ENCODE assay signal across 13 cellular contexts in genomic region chr18:63869374-63869773, GRCh38. TPM values are rescaled to one million over a fixed set of nuclear protein-coding genes. Genes with fewer than 3 reads are reported as not detected.
DNase-seq lines count a peak whose midpoint lies in the region; ATAC-seq, FAIRE-seq and TF ChIP-seq lines count a peak whose summit lies in the region.
"Had no signal": no experiment of that assay in that cellular context is flagged by ENCODE, and none has a peak within 500 bp of the region (broad histone marks: within the 10 kb centered on the region; RNA-seq: fewer than 3 reads in every experiment).

No MANE protein-coding gene starts in this region.

- no peaks in the 10 kb centered on the region for H3K79me2 ChIP-seq in astrocyte (ENCODE audit: insufficient read depth, low read length)

- H3K27me3 Mint-ChIP-seq in astrocyte (ENCODE audit: low read depth, unreplicated experiment), result no peaks in the 10 kb centered on the region
- H3K27me3 Mint-ChIP-seq in CD8-positive, alpha-beta T cell (ENCODE audit: low read depth), result peaks cover 1% of the 10 kb centered on the region

- peak overlapping the region; percentile 63 for H3K27ac Mint-ChIP-seq in astrocyte (ENCODE audit: unreplicated experiment)
- no peak overlapping the region for H3K27ac Mint-ChIP-seq in CD8-positive, alpha-beta T cell
- H3K27ac Mint-ChIP-seq: activated CD8-positive, alpha-beta T cell treated with anti-CD3 and anti-CD28 coated beads for 36 hours; activated naive CD4-positive, alpha-beta T cell treated with anti-CD3 and anti-CD28 coated beads, Interleukin-2, amount 50 U/mL, for 24 hours; T-cell had no signal

- peaks cover 3% of the 10 kb centered on the region for H3K4me1 Mint-ChIP-seq in astrocyte (ENCODE audit: low read depth, unreplicated experiment)
- H3K4me1 Mint-ChIP-seq in CD8-positive, alpha-beta T cell (ENCODE audit: low read depth), result no peaks in the 10 kb centered on the region
- H3K4me1 Mint-ChIP-seq: activated naive CD4-positive, alpha-beta T cell treated with anti-CD3 and anti-CD28 coated beads, Interleukin-2, amount 50 U/mL, for 24 hours; T-cell had no signal

- no peaks in the 10 kb centered on the region for H4K20me1 ChIP-seq in astrocyte (ENCODE audit: insufficient read depth, low read length)

- no peaks in the 10 kb centered on the region for H3K36me3 Mint-ChIP-seq in astrocyte (ENCODE audit: low read depth, unreplicated experiment)
- H3K36me3 Mint-ChIP-seq in CD8-positive, alpha-beta T cell, result no peaks in the 10 kb centered on the region
- H3K36me3 Mint-ChIP-seq: activated naive CD4-positive, alpha-beta T cell treated with anti-CD3 and anti-CD28 coated beads, Interleukin-2, amount 50 U/mL, for 24 hours; T-cell had no signal

- H3K4me3 Mint-ChIP-seq in astrocyte (ENCODE audit: unreplicated experiment), result no peak overlapping the region
- no peak overlapping the region for H3K4me3 Mint-ChIP-seq in CD8-positive, alpha-beta T cell
- H3K4me3 Mint-ChIP-seq: activated CD8-positive, alpha-beta T cell treated with anti-CD3 and anti-CD28 coated beads for 36 hours; activated naive CD4-positive, alpha-beta T cell treated with anti-CD3 and anti-CD28 coated beads, Interleukin-2, amount 50 U/mL, for 24 hours; T-cell had no signal

- no peak for FAIRE-seq in astrocyte (lab: Jason Lieb, UNC)

- POLR2A ChIA-PET in CD8-positive, alpha-beta T cell (lab: Charles Lee), result no interaction called here

- no peaks in the 10 kb centered on the region for H3K36me3 ChIP-seq in astrocyte (ENCODE audit: insufficient read depth, low read length)
- H3K36me3 ChIP-seq in CD8-positive, alpha-beta T cell (ENCODE audit: insufficient read depth, low read length), result no peaks in the 10 kb centered on the region
- H3K36me3 ChIP-seq: heart right ventricle, ovary had no signal

- H3K4me2 ChIP-seq in astrocyte (ENCODE audit: low read length), result peak overlapping the region; percentile 24

- no peaks in the 10 kb centered on the region for H3K4me1 ChIP-seq in astrocyte (ENCODE audit: insufficient read depth, low read length)
- no peaks in the 10 kb centered on the region for H3K4me1 ChIP-seq in CD8-positive, alpha-beta T cell (ENCODE audit: insufficient read depth, low read length)
- H3K4me1 ChIP-seq: heart right ventricle had no signal

- peak overlapping the region; percentile 57 for H3K27ac ChIP-seq in astrocyte (ENCODE audit: low read depth, low read length)
- no peak overlapping the region for H3K27ac ChIP-seq in CD8-positive, alpha-beta T cell (ENCODE audit: low read depth, low read length)
- H3K27ac ChIP-seq: ovary had no signal

- TF ChIP-seq CTCF in astrocyte (IDR thresholded peaks at IDR 0.05; ENCODE audit: insufficient read depth, low read depth, low read length), result no peak
- TF ChIP-seq CTCF in CD8-positive, alpha-beta T cell (IDR thresholded peaks at IDR 0.05), result no peak

- no peak for ATAC-seq in left colon
- ATAC-seq in CD8-positive, alpha-beta T cell, result no peak
- ATAC-seq: activated CD8-positive, alpha-beta T cell treated with anti-CD3 and anti-CD28 coated beads for 36 hours; heart right ventricle; T-cell had no signal

- no peak overlapping the region for H3K9ac ChIP-seq in astrocyte (ENCODE audit: low read length)

- H3K9me3 Mint-ChIP-seq in astrocyte (ENCODE audit: unreplicated experiment), result peaks cover 3% of the 10 kb centered on the region
- H3K9me3 Mint-ChIP-seq in CD8-positive, alpha-beta T cell, result no peaks in the 10 kb centered on the region
- H3K9me3 Mint-ChIP-seq: activated CD8-positive, alpha-beta T cell treated with anti-CD3 and anti-CD28 coated beads for 36 hours; T-cell had no signal

- H3K4me3 ChIP-seq in Jurkat, Clone E6-1 (ENCODE audit: low read length), result no peak overlapping the region
- H3K4me3 ChIP-seq in astrocyte (ENCODE audit: insufficient read depth, low read depth, low read length), result no peak overlapping the region
- H3K4me3 ChIP-seq in CD8-positive, alpha-beta T cell (ENCODE audit: low read depth, low read length), result no peak overlapping the region
- H3K4me3 ChIP-seq: heart right ventricle, ovary had no signal

- H2AFZ ChIP-seq in astrocyte (ENCODE audit: low read depth, low read length), result no peak overlapping the region

- DNase-seq in CD1c-positive myeloid dendritic cell (ENCODE audit: extremely low spot score), result peak; percentile 84
- DNase-seq in Jurkat, Clone E6-1 (ENCODE audit: low read depth, low spot score), result peak; percentile 35
- no peak for DNase-seq in astrocyte (ENCODE audit: low read depth)
- peak; percentile 65 for DNase-seq in kidney tubule cell (ENCODE audit: low spot score)
- no peak for DNase-seq in Ammon's horn (ENCODE audit: low spot score)
- no peak for DNase-seq in NCI-H345 (lab: John Stamatoyannopoulos, UW)
- DNase-seq in left colon, result no peak
- DNase-seq in CD8-positive, alpha-beta T cell, result no peak
- DNase-seq: activated CD8-positive, alpha-beta T cell treated with anti-CD3 and anti-CD28 coated beads for 36 hours; heart right ventricle; ovary; T-cell had no signal

- H3K9me3 ChIP-seq in astrocyte (ENCODE audit: insufficient read depth, low read depth, low read length), result no peaks in the 10 kb centered on the region
- H3K9me3 ChIP-seq in CD8-positive, alpha-beta T cell (ENCODE audit: low read length), result no peaks in the 10 kb centered on the region
- H3K9me3 ChIP-seq: heart right ventricle, ovary had no signal

- CTCF ChIA-PET in CD8-positive, alpha-beta T cell (lab: Charles Lee), result no interaction called here

- intact Hi-C loops in left colon (cut with DNase I, micrococcal nuclease), result no loop called here
- intact Hi-C loops in CD8-positive, alpha-beta T cell (cut with DNase I, micrococcal nuclease), result no loop called here

- H3K27me3 ChIP-seq in astrocyte (ENCODE audit: insufficient read depth, low read length), result no peaks in the 10 kb centered on the region
- H3K27me3 ChIP-seq in CD8-positive, alpha-beta T cell (ENCODE audit: insufficient read depth, low read length), result no peaks in the 10 kb centered on the region
- H3K27me3 ChIP-seq: heart right ventricle, ovary had no signal

RNA-seq across cellular contexts. Expression of gene SERPINB2, which starts 18.1 kb away (rescaled TPM):
- not detected for polyA plus RNA-seq in Jurkat, Clone E6-1 (2012; ENCODE audit: insufficient read depth, insufficient read length)
- total RNA-seq in astrocyte (0.60 and 1.7 TPM in 2 replicates), left colon (not detected)
- not detected for total RNA-seq in CD8-positive, alpha-beta T cell
- total RNA-seq: activated CD8-positive, alpha-beta T cell treated with anti-CD3 and anti-CD28 coated beads for 36 hours; T-cell had no signal

RNA-seq across cellular contexts. Expression of gene SERPINB10, which starts 38.4 kb away (rescaled TPM):
- polyA plus RNA-seq in Jurkat, Clone E6-1 (2012; ENCODE audit: insufficient read depth, insufficient read length), result not detected
- not detected in 2 replicates for total RNA-seq in astrocyte
- not detected for total RNA-seq in left colon
- not detected for total RNA-seq in CD8-positive, alpha-beta T cell
- total RNA-seq: activated CD8-positive, alpha-beta T cell treated with anti-CD3 and anti-CD28 coated beads for 36 hours; heart right ventricle; T-cell had no signal
- polyA plus RNA-seq: heart right ventricle, ovary had no signal

Comparison
In these comparisons a context has a peak if more than half of its experiments do, and no peak if none do; other contexts are left out.
1. DNase-seq: peak in CD1c-positive myeloid dendritic cell (single experiment), Jurkat, Clone E6-1 (single experiment) and kidney tubule cell (single experiment); none in astrocyte (single experiment), Ammon's horn (single experiment), NCI-H345 (single experiment), left colon (0 of 2) and CD8-positive, alpha-beta T cell (0 of 7).